Comparison of ENCODE assay signal across 8 cellular contexts in the genomic region with DNA sequence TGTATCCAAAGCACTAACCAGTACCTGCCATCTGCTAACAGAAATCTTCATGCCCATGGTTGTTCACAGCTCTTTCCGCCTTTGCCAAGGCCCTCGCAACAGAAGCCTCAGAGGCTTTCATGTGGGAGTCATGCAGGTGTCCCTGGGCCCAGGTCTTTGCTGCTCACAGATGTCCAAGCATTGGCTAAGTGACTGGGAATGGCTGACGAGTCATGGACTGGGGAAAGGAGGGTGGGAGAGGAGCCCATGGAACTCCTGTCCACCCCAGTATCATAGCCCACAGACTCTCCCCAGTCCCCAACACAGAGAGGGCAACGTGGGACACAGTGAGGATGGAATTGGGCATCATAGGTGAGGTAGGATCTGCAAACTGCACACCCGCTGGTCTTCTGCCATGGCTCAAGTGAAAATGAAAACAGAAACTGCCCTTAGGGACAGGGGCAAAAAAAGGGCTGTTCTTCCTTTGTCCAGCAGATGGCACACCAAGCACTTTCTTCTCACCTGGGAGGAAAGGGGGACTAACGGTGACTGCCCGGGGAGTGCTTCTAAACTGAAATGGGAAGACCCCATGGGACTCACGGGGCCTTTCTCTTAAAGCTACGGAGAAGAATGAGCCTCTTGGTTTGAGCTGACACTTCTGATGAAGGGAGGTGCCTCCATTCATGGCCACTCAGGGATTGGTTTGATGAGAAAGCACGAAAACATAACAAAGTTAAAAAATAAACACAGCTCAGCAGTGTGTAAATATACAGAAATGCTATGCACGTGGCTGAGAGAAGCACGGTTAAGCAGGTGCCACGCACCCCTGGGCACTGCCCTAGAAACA. TPM values are rescaled to one million over a fixed set of nuclear protein-coding genes. Genes with fewer than 3 reads are reported as not detected.
DNase-seq lines count a peak whose midpoint lies in the region; ATAC-seq and TF ChIP-seq lines count a peak whose summit lies in the region.

No MANE protein-coding gene starts in this region.

- H3K4me1 Mint-ChIP-seq in glutamatergic neuron (ENCODE audit: low read depth, unreplicated experiment) (peaks cover 51% of the 10 kb centered on the region), progenitor cell of endocrine pancreas (ENCODE audit: low read depth) (peaks cover 4% of the 10 kb centered on the region)

- ATAC-seq in GM21619 (IDR thresholded peaks at IDR 0.05; ENCODE audit: unreplicated experiment) = peak; percentile 74

- TF ChIP-seq CTCF in glutamatergic neuron (IDR thresholded peaks at IDR 0.05; ENCODE audit: partially characterized antibody, unreplicated experiment) (peak; percentile 75), progenitor cell of endocrine pancreas (IDR thresholded peaks at IDR 0.05; ENCODE audit: unreplicated experiment) (peak; percentile 83)

- H3K36me3 Mint-ChIP-seq in glutamatergic neuron (ENCODE audit: unreplicated experiment) (no peaks in the 10 kb centered on the region), progenitor cell of endocrine pancreas (ENCODE audit: insufficient read depth) (no peaks in the 10 kb centered on the region)

- peak; percentile 78 for DNase-seq in GM03348 (ENCODE audit: low spot score)
- peak; percentile 70 for DNase-seq in HuH-7.5 (ENCODE audit: low spot score)
- DNase-seq in RPMI8226 = peak; percentile 75
- peak; percentile 24 to 59 (median 40) for DNase-seq in activated naive CD4-positive, alpha-beta T cell (lab: John Stamatoyannopoulos, UW)
- peak; percentile 70 for DNase-seq in glutamatergic neuron
- DNase-seq in progenitor cell of endocrine pancreas (ENCODE audit: low spot score, unreplicated experiment) = peak; percentile 54
- no peak for DNase-seq in NCI-H1048 (lab: John Stamatoyannopoulos, UW)

- H3K4me3 Mint-ChIP-seq in glutamatergic neuron (ENCODE audit: unreplicated experiment) (no peak overlapping the region), progenitor cell of endocrine pancreas (ENCODE audit: low read depth) (no peak overlapping the region)

- H3K9me3 Mint-ChIP-seq in glutamatergic neuron (ENCODE audit: unreplicated experiment) (no peaks in the 10 kb centered on the region), progenitor cell of endocrine pancreas (ENCODE audit: low read depth) (no peaks in the 10 kb centered on the region)

- H3K27ac Mint-ChIP-seq in glutamatergic neuron (ENCODE audit: unreplicated experiment) (no peak overlapping the region), progenitor cell of endocrine pancreas (no peak overlapping the region)

- H3K27me3 Mint-ChIP-seq in glutamatergic neuron (ENCODE audit: unreplicated experiment) = peaks cover 8% of the 10 kb centered on the region
- H3K27me3 Mint-ChIP-seq in progenitor cell of endocrine pancreas = peaks cover 15% of the 10 kb centered on the region

RNA-seq across cellular contexts. Expression of gene DHRS12, which starts 11.1 kb away (rescaled TPM):
- total RNA-seq in glutamatergic neuron (ENCODE audit: unreplicated experiment) (19.8 TPM), progenitor cell of endocrine pancreas (16.2 and 19.6 TPM in 2 replicates)

RNA-seq across cellular contexts. Expression of gene TMEM272, which starts 29.9 kb away (rescaled TPM):
- total RNA-seq in glutamatergic neuron (ENCODE audit: unreplicated experiment) (0.59 TPM), progenitor cell of endocrine pancreas (1.3 and 1.5 TPM in 2 replicates)

RNA-seq across cellular contexts. Expression of gene CCDC70, which starts 46.7 kb away (rescaled TPM):
- total RNA-seq in glutamatergic neuron (ENCODE audit: unreplicated experiment) = not detected
- total RNA-seq in progenitor cell of endocrine pancreas = not detected in 2 replicates
